ENCODE assay signal across 8 cellular contexts in the genomic region with DNA sequence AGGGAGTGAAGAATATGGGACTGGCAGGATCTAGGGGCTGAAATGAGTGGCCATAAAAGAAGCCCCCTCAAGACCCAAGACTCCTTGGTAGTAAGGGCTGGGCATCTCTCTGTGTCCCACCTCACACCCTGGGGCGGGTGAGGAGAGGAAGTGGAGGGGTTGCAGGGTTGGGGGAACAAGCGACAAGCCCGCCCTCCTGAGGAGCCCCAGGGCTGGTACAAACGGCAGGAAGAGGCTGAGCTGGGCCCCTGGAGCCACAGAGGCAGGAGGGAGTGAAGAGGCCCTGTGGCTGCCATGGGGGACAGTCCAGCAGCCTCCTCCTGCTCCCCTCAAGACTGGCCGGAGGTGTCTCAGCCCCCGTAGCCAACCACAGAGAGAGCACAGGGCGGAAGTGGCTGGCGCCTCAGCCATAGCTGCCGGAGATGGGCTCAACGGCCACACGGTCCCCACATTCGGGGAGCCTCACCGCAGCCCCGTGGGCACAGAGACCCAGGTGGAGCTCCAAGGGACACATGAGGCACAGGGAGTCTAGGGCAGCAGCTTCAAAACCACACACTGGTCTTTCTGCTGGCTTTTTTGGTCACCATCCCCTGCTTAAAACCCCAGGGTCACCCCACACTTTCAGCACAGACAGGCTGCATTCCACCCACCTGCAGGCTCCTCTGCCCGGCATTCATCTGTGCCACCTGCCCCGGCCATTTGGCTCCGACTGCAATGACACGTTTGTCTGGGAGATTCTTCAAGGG. TPM values are rescaled to one million over a fixed set of nuclear protein-coding genes. Genes with fewer than 3 reads are reported as not detected.
DNase-seq lines count a peak whose midpoint lies in the region; FAIRE-seq and TF ChIP-seq lines count a peak whose summit lies in the region.

No MANE protein-coding gene starts in this region.

- H3K9me3 ChIP-seq in suprapubic skin = no peaks in the 10 kb centered on the region

- no peaks in the 10 kb centered on the region for H3K27me3 ChIP-seq in suprapubic skin

- no peak overlapping the region for H3K27ac ChIP-seq in suprapubic skin

- DNase-seq in GF-D8 (lab: John Stamatoyannopoulos, UW) (peak; percentile 71), GM20000 (ENCODE audit: low spot score) (peak; percentile 71), NB4 (ENCODE audit: low read depth) (peak; percentile 99), HUDEP-2 (lab: John Stamatoyannopoulos, UW; ENCODE audit: unreplicated experiment in 76 of 76) (no peak), H54 (ENCODE audit: insufficient read length, low spot score) (no peak), suprapubic skin (ENCODE audit: low spot score in 2 of 2) (no peak)
- DNase-seq in activated naive CD4-positive, alpha-beta T cell treated with anti-CD3 and anti-CD28 coated beads, Interleukin-2, amount 50 U/mL, for 16 hours = peak; percentile 32
- DNase-seq in stimulated activated CD4-positive, alpha-beta T cell treated with anti-CD3 and anti-CD28 coated beads, Interleukin-4, amount 100 ng/mL, for 1 hour = peak; percentile 12

- H3K36me3 ChIP-seq in suprapubic skin = no peaks in the 10 kb centered on the region

- TF ChIP-seq EP300 in suprapubic skin (IDR thresholded peaks at IDR 0.05) = no peak

- TF ChIP-seq POLR2A in NB4 (IDR thresholded peaks at IDR 0.05; ENCODE audit: extremely low read depth, insufficient read length) (peak; percentile 76), H54 (IDR thresholded peaks at IDR 0.05; ENCODE audit: low read depth, low read length) (no peak), suprapubic skin (IDR thresholded peaks at IDR 0.05) (no peak)

- WGBS in suprapubic skin = 68% methylated on average over 7 of the region's 18 CpGs

- TF ChIP-seq CTCF in GM20000 (IDR thresholded peaks at IDR 0.05; ENCODE audit: extremely low read depth, missing control alignments) (no peak), NB4 (IDR thresholded peaks at IDR 0.05; ENCODE audit: low read depth, low read length) (peak; percentile 40), suprapubic skin (IDR thresholded peaks at IDR 0.05) (no peak)

- no peak for FAIRE-seq in H54 (lab: Jason Lieb, UNC)

- H3K4me1 ChIP-seq in suprapubic skin = peaks cover 4% of the 10 kb centered on the region

- H3K4me3 ChIP-seq in NB4 (ENCODE audit: low read depth, low read length) (peak overlapping the region; percentile 50), suprapubic skin (no peak overlapping the region)

RNA-seq across cellular contexts. Expression of gene C20orf203, which starts 0.6 kb away (rescaled TPM):
- total RNA-seq in suprapubic skin = under 1 TPM in 2 of 4 donors, not detected in 2; 0.15 to 0.97 TPM

Comparison
In these comparisons a context has a peak if more than half of its experiments do, and no peak if none do; other contexts are left out.
1. DNase-seq: peak in GF-D8 (single experiment), GM20000 (single experiment), NB4 (single experiment), activated naive CD4-positive, alpha-beta T cell treated with anti-CD3 and anti-CD28 coated beads, Interleukin-2, amount 50 U/mL, for 16 hours (single experiment) and stimulated activated CD4-positive, alpha-beta T cell treated with anti-CD3 and anti-CD28 coated beads, Interleukin-4, amount 100 ng/mL, for 1 hour (single experiment); none in HUDEP-2 (0 of 76), H54 (single experiment) and suprapubic skin (0 of 2).